Comparison of ENCODE assay signal across 8 cellular contexts in genomic region chr17:74872313-74873035, GRCh38. TPM values are rescaled to one million over a fixed set of nuclear protein-coding genes. Genes with fewer than 3 reads are reported as not detected.
DNase-seq lines count a peak whose midpoint lies in the region; ATAC-seq and TF ChIP-seq lines count a peak whose summit lies in the region.

TSS of gene FDXR (minus strand) at chr17:74872994. CDS start at chr17:74872944, 50 bp downstream.

- POLR2A ChIA-PET in naive thymus-derived CD4-positive, alpha-beta T cell (lab: Charles Lee), result interaction anchor here (0.7 to 1.6 kb wide), 9 partner anchors 17 to 398 kb away, joined by 3 to 8 read pairs (median 5); partner anchors contain the start of genes GGA3, MIF4GD and MRPS7

- H3K4me1 Mint-ChIP-seq in naive thymus-derived CD4-positive, alpha-beta T cell, result peaks cover 18 to 41% (median 22%) of the 10 kb centered on the region in 7 donors

- H3K4me1 ChIP-seq in DND-41 (ENCODE audit: insufficient read depth, low read length), result peaks cover 26% of the 10 kb centered on the region
- peaks cover 11 to 14% of the 10 kb centered on the region in 2 donors for H3K4me1 ChIP-seq in naive thymus-derived CD4-positive, alpha-beta T cell (ENCODE audit: control insufficient read depth in 2 of 2, insufficient read depth in 2 of 2, low read length in 2 of 2)

- no peak for TF ChIP-seq CTCF in DND-41 (IDR thresholded peaks at IDR 0.05; ENCODE audit: borderline replicate concordance, extremely low read depth, low read length, poor library complexity, severe bottlenecking)

- peak within 1 kb of the TSS; percentile 94 to 99 (median 97) for H3K27ac Mint-ChIP-seq in naive thymus-derived CD4-positive, alpha-beta T cell

- H3K9ac ChIP-seq in DND-41 (ENCODE audit: low read depth, low read length), result peak within 1 kb of the TSS; percentile 95

- H3K27me3 ChIP-seq in DND-41 (ENCODE audit: insufficient read depth, low read length, poor library complexity), result no peaks in the 10 kb centered on the region
- H3K27me3 ChIP-seq in naive thymus-derived CD4-positive, alpha-beta T cell (ENCODE audit: control insufficient read depth in 2 of 2, insufficient read depth in 2 of 2, low read length in 2 of 2), result no peaks in the 10 kb centered on the region

- H3K27ac ChIP-seq in DND-41 (ENCODE audit: low read length), result peak within 1 kb of the TSS; percentile 94
- H3K27ac ChIP-seq in cingulate gyrus (ENCODE audit: low read depth, low read length), result peak within 1 kb of the TSS; percentile 92
- H3K27ac ChIP-seq in naive thymus-derived CD4-positive, alpha-beta T cell (ENCODE audit: low read depth, low read length), result peak within 1 kb of the TSS; percentile 91

- H3K9me3 Mint-ChIP-seq in naive thymus-derived CD4-positive, alpha-beta T cell, result peaks cover 0 to 2% (median 0%) of the 10 kb centered on the region in 11 donors

- peak within 1 kb of the TSS; percentile 99 for H2AFZ ChIP-seq in DND-41 (ENCODE audit: low read depth, low read length)

- H3K4me2 ChIP-seq in DND-41 (ENCODE audit: insufficient read depth, low read length), result peak within 1 kb of the TSS; percentile 100

- intact Hi-C loops in naive thymus-derived CD4-positive, alpha-beta T cell (cut with micrococcal nuclease), result loop anchor here (1.0 to 5.0 kb wide), 18 partner anchors 7 to 795 kb away; partner anchors contain the start of genes GRB2 (in 2 of the 2), NAT9 (in 2 of the 2), NHERF1 (in 2 of the 2) and GGA3 (in 1 of the 2)

- H4K20me1 ChIP-seq in DND-41 (ENCODE audit: insufficient read depth, low read length), result no peaks in the 10 kb centered on the region

- DNase-seq in DND-41 (no peak), LHCN-M2 (ENCODE audit: low read depth) (no peak), putamen (ENCODE audit: low spot score) (no peak), NCI-H526 treated with DMSO at 0.1 percent for 48 hours (lab: John Stamatoyannopoulos, UW) (no peak)
- no peak for DNase-seq in naive thymus-derived CD4-positive, alpha-beta T cell

- no peaks in the 10 kb centered on the region for H3K36me3 ChIP-seq in DND-41 (ENCODE audit: insufficient read depth, low read length)
- H3K36me3 ChIP-seq in naive thymus-derived CD4-positive, alpha-beta T cell (ENCODE audit: control insufficient read depth in 2 of 3, insufficient read depth in 3 of 3, low read length in 3 of 3), result no peaks in the 10 kb centered on the region

- peak; percentile 76 for ATAC-seq in DND-41 (ENCODE audit: insufficient read depth, low read depth)
- ATAC-seq in GM21447 (IDR thresholded peaks at IDR 0.05; ENCODE audit: unreplicated experiment), result peak; percentile 22
- ATAC-seq in naive thymus-derived CD4-positive, alpha-beta T cell, result no peak
- ATAC-seq in HG03442 (IDR thresholded peaks at IDR 0.05; ENCODE audit: unreplicated experiment), result no peak

- peaks cover 0 to 3% (median 0%) of the 10 kb centered on the region in 5 donors for H3K27me3 Mint-ChIP-seq in naive thymus-derived CD4-positive, alpha-beta T cell

- H3K4me3 ChIP-seq in DND-41 (ENCODE audit: low read depth in 1 of 2, low read length in 2 of 2), result peak within 1 kb of the TSS; percentile 92 to 98
- peak within 1 kb of the TSS; percentile 87 for H3K4me3 ChIP-seq in naive thymus-derived CD4-positive, alpha-beta T cell (ENCODE audit: low read length)

- peaks cover 17% of the 10 kb centered on the region for H3K79me2 ChIP-seq in DND-41 (ENCODE audit: insufficient read depth, low read length)

- no peaks in the 10 kb centered on the region for H3K9me3 ChIP-seq in DND-41 (ENCODE audit: insufficient read depth, low read length, severe bottlenecking)
- H3K9me3 ChIP-seq in naive thymus-derived CD4-positive, alpha-beta T cell (ENCODE audit: control insufficient read depth in 2 of 3, low read length in 3 of 3), result no peaks in the 10 kb centered on the region

- peaks cover 0 to 6% (median 0%) of the 10 kb centered on the region in 5 donors for H3K36me3 Mint-ChIP-seq in naive thymus-derived CD4-positive, alpha-beta T cell

- CTCF ChIA-PET in naive thymus-derived CD4-positive, alpha-beta T cell (lab: Charles Lee), result interaction anchor here (1.0 to 2.4 kb wide), 5 partner anchors 7 to 136 kb away, joined by 3 to 10 read pairs (median 6); partner anchors contain the start of gene RAB37

- peak within 1 kb of the TSS; percentile 74 to 96 (median 89) for H3K4me3 Mint-ChIP-seq in naive thymus-derived CD4-positive, alpha-beta T cell

RNA-seq across cellular contexts. Expression of gene FDXR, which starts in this region (rescaled TPM):
- total RNA-seq in LHCN-M2 (2014; rRNA removed), result 39.4 and 48.5 TPM in 2 replicates
- 23.3 TPM for polyA plus RNA-seq in LHCN-M2 (2012)
- total RNA-seq in naive thymus-derived CD4-positive, alpha-beta T cell, result 10 to 100 TPM in 3 of 5 experiments, 1 to 10 TPM in 2; 4.7 to 39.5 (median 11.7) TPM
- 1 to 10 TPM; 5.4 to 6.4 TPM for polyA plus RNA-seq in naive thymus-derived CD4-positive, alpha-beta T cell

Comparison
In these comparisons a context has a peak if more than half of its experiments do, and no peak if none do; other contexts are left out.
1. ATAC-seq: peak in DND-41 (single experiment) and GM21447 (single experiment); none in naive thymus-derived CD4-positive, alpha-beta T cell (single experiment) and HG03442 (single experiment).
2. Peak in every context shown above with its lines, with median percentiles within 50 percentile points of each other: H3K27ac ChIP-seq.